31 cellular contexts compared by ENCODE assay signal in the genomic region with DNA sequence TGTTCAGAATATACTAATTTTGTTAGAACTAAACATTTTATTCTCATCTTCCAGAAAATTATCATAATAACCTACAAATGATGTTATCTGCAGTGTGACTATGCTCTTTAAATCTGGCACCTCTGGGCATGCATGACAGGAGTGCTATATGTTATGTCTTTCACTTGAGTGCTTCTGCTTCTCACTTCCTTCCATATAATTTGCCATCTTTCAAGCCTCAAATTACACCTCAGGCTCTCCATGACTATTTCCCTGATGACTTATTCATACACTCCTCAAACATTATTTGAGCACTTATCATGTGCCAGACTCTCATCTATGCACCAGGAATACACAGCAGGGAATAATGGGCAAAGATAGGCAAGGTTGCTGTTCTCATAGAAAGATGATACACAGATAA.
"Had no signal": no experiment of that assay in that cellular context is flagged by ENCODE, and none has a peak within 500 bp of the region (broad histone marks: within the 10 kb centered on the region; RNA-seq: fewer than 3 reads in every experiment).

No MANE protein-coding gene starts in this region.

- H3K4me3 Mint-ChIP-seq: activated B cell treated with CpG ODN at 0.5 μM for 24 hours; activated CD8-positive, alpha-beta T cell treated with anti-CD3 and anti-CD28 coated beads for 36 hours; activated naive CD4-positive, alpha-beta T cell treated with anti-CD3 and anti-CD28 coated beads for 36 hours; activated naive CD4-positive, alpha-beta T cell treated with anti-CD3 and anti-CD28 coated beads, Interleukin-2, amount 50 U/mL, for 24 hours; activated naive CD8-positive, alpha-beta T cell treated with anti-CD3 and anti-CD28 coated beads for 36 hours; activated naive CD8-positive, alpha-beta T cell treated with anti-CD3 and anti-CD28 coated beads, Interleukin-2, amount 50 U/mL, for 24 hours; activated T-cell treated with anti-CD3 and anti-CD28 coated beads, Interleukin-2, amount 50 U/mL, for 4 hours; activated T-helper 17 cell treated with anti-CD3 and anti-CD28 coated beads, Interleukin-2, amount 50 U/mL, for 72 hours; T-helper 2 cell treated with Interferon-gamma antibody and Interleukin-4, amounts not matched to agents 5 μg/mL and 100 μg/mL, for 36 hours had no signal

- H3K4me1 ChIP-seq: adrenal gland, body of pancreas, esophagus squamous epithelium, gastroesophageal sphincter had no signal

- ATAC-seq: activated CD4-positive, CD25-positive, alpha-beta regulatory T cell treated with anti-CD3 and anti-CD28 coated beads, Interleukin-2, amount 50 U/mL, for 24 hours; activated CD8-positive, alpha-beta T cell treated with anti-CD3 and anti-CD28 coated beads for 36 hours; activated naive CD8-positive, alpha-beta T cell treated with anti-CD3 and anti-CD28 coated beads, Interleukin-2, amount 50 U/mL, for 24 hours; activated T-cell treated with anti-CD3 and anti-CD28 coated beads, Interleukin-2, amount 50 U/mL, for 4 hours; activated T-helper 17 cell treated with anti-CD3 and anti-CD28 coated beads, Interleukin-2, amount 50 U/mL, for 72 hours; body of pancreas; gastroesophageal sphincter had no signal

- H3K27ac ChIP-seq: adrenal gland, body of pancreas, epithelial cell of prostate, esophagus squamous epithelium, gastroesophageal sphincter, WERI-Rb-1 had no signal

- H3K4me1 Mint-ChIP-seq: activated naive CD4-positive, alpha-beta T cell treated with anti-CD3 and anti-CD28 coated beads, Interleukin-2, amount 50 U/mL, for 24 hours; activated naive CD8-positive, alpha-beta T cell treated with anti-CD3 and anti-CD28 coated beads for 36 hours; activated naive CD8-positive, alpha-beta T cell treated with anti-CD3 and anti-CD28 coated beads, Interleukin-2, amount 50 U/mL, for 24 hours; activated T-helper 17 cell treated with anti-CD3 and anti-CD28 coated beads, Interleukin-2, amount 50 U/mL, for 72 hours had no signal

- H3K27me3 ChIP-seq: adrenal gland, body of pancreas, esophagus squamous epithelium, gastroesophageal sphincter had no signal

- DNase-seq: activated B cell treated with CpG ODN at 0.5 μM for 24 hours; activated CD4-positive, alpha-beta T cell treated with anti-CD3 and anti-CD28 coated beads for 48 hours; activated CD4-positive, alpha-beta T cell treated with anti-CD3 and anti-CD28 coated beads, Interleukin-2, amount 50 U/mL, for 1 hour; activated CD4-positive, alpha-beta T cell treated with anti-CD3 and anti-CD28 coated beads, Interleukin-2, amount 50 U/mL, for 48 hours; activated CD8-positive, alpha-beta memory T cell treated with anti-CD3 and anti-CD28 coated beads for 24 hours; activated CD8-positive, alpha-beta T cell treated with anti-CD3 and anti-CD28 coated beads for 36 hours; activated effector memory CD4-positive, alpha-beta T cell treated with Interleukin-2 at 50 U/mL for 16 hours; activated gamma-delta T cell treated with Interleukin-2 at 50 U/mL for 16 hours; activated naive CD4-positive, alpha-beta T cell treated with anti-CD3 and anti-CD28 coated beads for 36 hours; activated naive CD8-positive, alpha-beta T cell treated with anti-CD3 and anti-CD28 coated beads for 36 hours; activated naive CD8-positive, alpha-beta T cell treated with anti-CD3 and anti-CD28 coated beads, Interleukin-2, amount 50 U/mL, for 24 hours; activated T-cell treated with anti-CD3 and anti-CD28 coated beads, Interleukin-2, amount 50 U/mL, for 4 hours; adrenal gland; amygdala; aorta; body of pancreas; caudate nucleus; cortex of kidney; dermis blood vessel endothelial cell; effector CD8-positive, alpha-beta T cell; esophagus squamous epithelium; foreskin melanocyte; hippocampal formation; T1000; WERI-Rb-1 had no signal

- H3K9me3 Mint-ChIP-seq: T-helper 2 cell treated with Interferon-gamma antibody and Interleukin-4, amounts not matched to agents 5 μg/mL and 100 μg/mL, for 36 hours had no signal

- H3K36me3 Mint-ChIP-seq: activated naive CD4-positive, alpha-beta T cell treated with anti-CD3 and anti-CD28 coated beads, Interleukin-2, amount 50 U/mL, for 24 hours; activated naive CD8-positive, alpha-beta T cell treated with anti-CD3 and anti-CD28 coated beads for 36 hours had no signal

- H3K27ac Mint-ChIP-seq: activated B cell treated with CpG ODN at 0.5 μM for 24 hours; activated CD8-positive, alpha-beta T cell treated with anti-CD3 and anti-CD28 coated beads for 36 hours; activated naive CD4-positive, alpha-beta T cell treated with anti-CD3 and anti-CD28 coated beads for 36 hours; activated naive CD4-positive, alpha-beta T cell treated with anti-CD3 and anti-CD28 coated beads, Interleukin-2, amount 50 U/mL, for 24 hours; activated naive CD8-positive, alpha-beta T cell treated with anti-CD3 and anti-CD28 coated beads for 36 hours; activated naive CD8-positive, alpha-beta T cell treated with anti-CD3 and anti-CD28 coated beads, Interleukin-2, amount 50 U/mL, for 24 hours; activated T-helper 17 cell treated with anti-CD3 and anti-CD28 coated beads, Interleukin-2, amount 50 U/mL, for 72 hours; T-helper 2 cell treated with Interferon-gamma antibody and Interleukin-4, amounts not matched to agents 5 μg/mL and 100 μg/mL, for 36 hours had no signal

- H3K4me3 ChIP-seq: adrenal gland, body of pancreas, esophagus squamous epithelium, gastroesophageal sphincter had no signal
